ENCODE assay signal across 7 cellular contexts in genomic region chr3:141000691-141001090, GRCh38. TPM values are rescaled to one million over a fixed set of nuclear protein-coding genes. Genes with fewer than 3 reads are reported as not detected.
"Had no signal": no experiment of that assay in that cellular context is flagged by ENCODE, and none has a peak within 500 bp of the region (broad histone marks: within the 10 kb centered on the region; RNA-seq: fewer than 3 reads in every experiment).

No MANE protein-coding gene starts in this region.

- H3K9me3 Mint-ChIP-seq: activated CD4-positive, alpha-beta T cell treated with anti-CD3 and anti-CD28 coated beads, Interleukin-2, amount 10 ng/mL, durations not matched to agents 24 days and 14 days had no signal

- H3K4me3 ChIP-seq: coronary artery, pancreas, thyroid gland had no signal

- H3K4me1 ChIP-seq: pancreas, thyroid gland had no signal

- H3K9me3 ChIP-seq: pancreas, thyroid gland had no signal

- H3K27me3 ChIP-seq: pancreas, thyroid gland had no signal

- H3K36me3 Mint-ChIP-seq: mesothelial cell of epicardium had no signal

- H3K27ac ChIP-seq: coronary artery, epithelial cell of prostate, pancreas, thyroid gland had no signal

- H3K4me3 Mint-ChIP-seq: activated CD4-positive, alpha-beta T cell treated with anti-CD3 and anti-CD28 coated beads, Interleukin-2, amount 10 ng/mL, durations not matched to agents 24 days and 14 days; mesothelial cell of epicardium; neural crest cell had no signal

- H3K27ac Mint-ChIP-seq: activated CD4-positive, alpha-beta T cell treated with anti-CD3 and anti-CD28 coated beads, Interleukin-2, amount 10 ng/mL, durations not matched to agents 24 days and 14 days; mesothelial cell of epicardium had no signal

- H3K36me3 ChIP-seq: pancreas, thyroid gland had no signal

- H3K4me1 Mint-ChIP-seq: mesothelial cell of epicardium, neural crest cell had no signal

RNA-seq across cellular contexts. Expression of gene SPSB4, which starts 50.5 kb away (rescaled TPM):
- total RNA-seq: activated CD4-positive, alpha-beta T cell treated with anti-CD3 and anti-CD28 coated beads, Interleukin-2, amount 10 ng/mL, durations not matched to agents 24 days and 14 days had no signal
